ENCODE assay signal across 20 cellular contexts in genomic region chr1:110464340-110464739, GRCh38. TPM values are rescaled to one million over a fixed set of nuclear protein-coding genes. Genes with fewer than 3 reads are reported as not detected.
DNase-seq lines count a peak whose midpoint lies in the region; ATAC-seq and TF ChIP-seq lines count a peak whose summit lies in the region.
"Had no signal": no experiment of that assay in that cellular context is flagged by ENCODE, and none has a peak within 500 bp of the region (broad histone marks: within the 10 kb centered on the region; RNA-seq: fewer than 3 reads in every experiment).

No MANE protein-coding gene starts in this region.

- H3K79me2 ChIP-seq in neural progenitor cell (ENCODE audit: low read depth) = no peaks in the 10 kb centered on the region

- DNase-seq in COLO829 (ENCODE audit: low spot score) (peak; percentile 8), RWPE1 (ENCODE audit: low spot score) (peak; percentile 62), fibroblast of mammary gland (ENCODE audit: low read depth) (peak; percentile 67), progenitor cell of endocrine pancreas (ENCODE audit: low spot score, unreplicated experiment) (no peak), neural progenitor cell (ENCODE audit: low spot score) (no peak)
- DNase-seq: activated naive CD4-positive, alpha-beta T cell treated with anti-CD3 and anti-CD28 coated beads for 36 hours; cerebellar nuclear complex; GDM1; midbrain; NCI-H1436 treated with DMSO at 0.1 percent for 48 hours; NCI-H446 treated with DMSO at 0.1 percent for 48 hours; transverse colon had no signal

- H3K27ac Mint-ChIP-seq in progenitor cell of endocrine pancreas = peak overlapping the region; percentile 65
- H3K27ac Mint-ChIP-seq in neural progenitor cell = no peak overlapping the region
- H3K27ac Mint-ChIP-seq: activated naive CD4-positive, alpha-beta T cell treated with anti-CD3 and anti-CD28 coated beads for 36 hours had no signal

- no peaks in the 10 kb centered on the region for H3K36me3 ChIP-seq in neural progenitor cell
- H3K36me3 ChIP-seq: transverse colon had no signal

- H3K4me1 Mint-ChIP-seq in progenitor cell of endocrine pancreas (ENCODE audit: low read depth) (peaks cover 9% of the 10 kb centered on the region), neural progenitor cell (peaks cover 8% of the 10 kb centered on the region)
- H3K4me1 Mint-ChIP-seq: CD14-positive monocyte had no signal

- no peaks in the 10 kb centered on the region for H4K20me1 ChIP-seq in neural progenitor cell (ENCODE audit: low read depth)

- H3K4me3 ChIP-seq in fibroblast of mammary gland (ENCODE audit: control insufficient read depth, low read depth, low read length) (no peak overlapping the region), neural progenitor cell (no peak overlapping the region)
- H3K4me3 ChIP-seq: transverse colon had no signal

- no peaks in the 10 kb centered on the region for H3K27me3 ChIP-seq in neural progenitor cell
- H3K27me3 ChIP-seq: transverse colon had no signal

- TF ChIP-seq CTCF in RWPE1 (conservative IDR thresholded peaks at IDR 0.05; ENCODE audit: low read depth) (no peak), fibroblast of mammary gland (conservative IDR thresholded peaks at IDR 0.05; ENCODE audit: control insufficient read depth, insufficient read depth, low read depth, low read length) (no peak), progenitor cell of endocrine pancreas (IDR thresholded peaks at IDR 0.05; ENCODE audit: unreplicated experiment) (no peak), neural progenitor cell (IDR thresholded peaks at IDR 0.05) (no peak)

- H3K27me3 Mint-ChIP-seq in progenitor cell of endocrine pancreas (peaks cover 19% of the 10 kb centered on the region), neural progenitor cell (ENCODE audit: insufficient read depth, low read depth) (peaks cover 8% of the 10 kb centered on the region)

- CTCF ChIA-PET in RWPE1 (lab: Yijun Ruan, JAX) = interaction anchor here (0.7 to 6.0 kb wide), 4 partner anchors 19 to 262 kb away, joined by 3 to 43 read pairs (median 4); no protein-coding TSS in a partner anchor

- H3K9me3 ChIP-seq in neural progenitor cell (ENCODE audit: low read depth) = no peaks in the 10 kb centered on the region
- H3K9me3 ChIP-seq: transverse colon had no signal

- no peak overlapping the region for H3K9ac ChIP-seq in neural progenitor cell

- H3K36me3 Mint-ChIP-seq in progenitor cell of endocrine pancreas (ENCODE audit: insufficient read depth) (no peaks in the 10 kb centered on the region), neural progenitor cell (no peaks in the 10 kb centered on the region)
- H3K36me3 Mint-ChIP-seq: CD14-positive monocyte had no signal

- H2AFZ ChIP-seq in neural progenitor cell (replicated peaks) = no peak overlapping the region

- H3K4me3 Mint-ChIP-seq in progenitor cell of endocrine pancreas (ENCODE audit: low read depth) = no peak overlapping the region
- H3K4me3 Mint-ChIP-seq in neural progenitor cell = no peak overlapping the region
- H3K4me3 Mint-ChIP-seq: activated naive CD4-positive, alpha-beta T cell treated with anti-CD3 and anti-CD28 coated beads for 36 hours; CD14-positive monocyte had no signal

- H3F3A ChIP-seq in neural progenitor cell (ENCODE audit: low read depth) = no peaks in the 10 kb centered on the region

- H3K27ac ChIP-seq in RWPE1 (peak overlapping the region; percentile 54), neural progenitor cell (no peak overlapping the region)
- H3K27ac ChIP-seq: VCaP had no signal

- H3K4me1 ChIP-seq in neural progenitor cell = peaks cover 3% of the 10 kb centered on the region
- H3K4me1 ChIP-seq: transverse colon had no signal

- POLR2A ChIA-PET in RWPE1 (lab: Yijun Ruan, JAX; ENCODE audit: low non-redundant PET) = no interaction called here

- H3K9me3 Mint-ChIP-seq in progenitor cell of endocrine pancreas (ENCODE audit: low read depth) = no peaks in the 10 kb centered on the region
- H3K9me3 Mint-ChIP-seq in neural progenitor cell = no peaks in the 10 kb centered on the region
- H3K9me3 Mint-ChIP-seq: activated naive CD4-positive, alpha-beta T cell treated with anti-CD3 and anti-CD28 coated beads for 36 hours; CD14-positive monocyte had no signal

- ATAC-seq in GM18867 (IDR thresholded peaks at IDR 0.05; ENCODE audit: unreplicated experiment) (no peak), HG02571 (IDR thresholded peaks at IDR 0.05; ENCODE audit: unreplicated experiment) (no peak), HG03565 (IDR thresholded peaks at IDR 0.05; ENCODE audit: unreplicated experiment) (no peak)

- H3K4me2 ChIP-seq in neural progenitor cell = no peak overlapping the region

RNA-seq across cellular contexts. Expression of gene PROK1, which starts 13.4 kb away (rescaled TPM):
- total RNA-seq in progenitor cell of endocrine pancreas (not detected in 2 replicates), neural progenitor cell (ENCODE audit: low replicate concordance) (0.12 TPM in 1 of 2 replicates, not detected in the other)
- total RNA-seq: activated naive CD4-positive, alpha-beta T cell treated with anti-CD3 and anti-CD28 coated beads for 36 hours; endothelial cell of umbilical vein; OCI-LY7; osteocyte; transverse colon had no signal

RNA-seq across cellular contexts. Expression of gene KCNA10, which starts 54.6 kb away (rescaled TPM):
- total RNA-seq in progenitor cell of endocrine pancreas (not detected in 2 replicates), neural progenitor cell (ENCODE audit: low replicate concordance) (not detected in 2 replicates)
- total RNA-seq: activated naive CD4-positive, alpha-beta T cell treated with anti-CD3 and anti-CD28 coated beads for 36 hours; endothelial cell of umbilical vein; OCI-LY7; osteocyte; transverse colon had no signal

RNA-seq across cellular contexts. Expression of gene LAMTOR5, which starts 56.8 kb away (rescaled TPM):
- 99.8 and 101 TPM in 2 replicates for total RNA-seq in progenitor cell of endocrine pancreas
- total RNA-seq in neural progenitor cell (ENCODE audit: low replicate concordance) = 34.4 and 46.8 TPM in 2 replicates

Comparison
In these comparisons a context has a peak if more than half of its experiments do, and no peak if none do; other contexts are left out.
1. DNase-seq: peak in COLO829 (single experiment), RWPE1 (single experiment) and fibroblast of mammary gland (single experiment); none in progenitor cell of endocrine pancreas (single experiment) and neural progenitor cell (single experiment).